In the genomic region with DNA sequence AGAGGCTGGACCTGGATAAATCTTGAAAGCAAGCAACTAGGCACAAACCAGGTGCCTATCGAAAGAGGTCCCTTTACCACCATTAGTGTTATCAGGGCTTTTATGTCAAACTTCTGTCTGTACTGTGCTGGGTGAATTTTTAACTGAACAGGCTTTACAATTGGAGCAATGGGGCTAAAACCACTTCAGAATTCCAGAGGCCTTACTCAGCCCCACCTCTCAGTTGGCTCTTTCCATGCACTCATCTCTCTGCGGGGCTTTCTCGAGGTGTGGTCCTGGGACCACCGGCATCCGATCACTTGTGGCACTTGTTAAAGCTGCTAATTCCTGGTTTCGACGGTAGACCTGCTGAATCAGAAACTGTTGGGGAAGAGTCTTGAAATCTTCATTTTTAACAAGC, we compare ENCODE assay signal across 14 cellular contexts.
DNase-seq lines count a peak whose midpoint lies in the region; ATAC-seq and TF ChIP-seq lines count a peak whose summit lies in the region.
"Had no signal": no experiment of that assay in that cellular context is flagged by ENCODE, and none has a peak within 500 bp of the region (broad histone marks: within the 10 kb centered on the region; RNA-seq: fewer than 3 reads in every experiment).

No MANE protein-coding gene starts in this region.

- H3K4me3 Mint-ChIP-seq in endodermal cell (no peak overlapping the region), nephron (peak overlapping the region in 1 of 3 experiments; percentile 12)
- H3K4me3 Mint-ChIP-seq: B cell, naive B cell had no signal

- no peak overlapping the region for H3K4me3 ChIP-seq in endodermal cell (ENCODE audit: low read length)
- H3K4me3 ChIP-seq in aorta (ENCODE audit: low read length in 2 of 2) = no peak overlapping the region
- no peak overlapping the region for H3K4me3 ChIP-seq in upper lobe of right lung

- H3K27me3 Mint-ChIP-seq in endodermal cell (ENCODE audit: insufficient read depth) (no peaks in the 10 kb centered on the region), nephron (ENCODE audit: low read depth) (no peaks in the 10 kb centered on the region)
- H3K27me3 Mint-ChIP-seq: naive B cell had no signal

- H3K9ac ChIP-seq in endodermal cell (ENCODE audit: extremely low read depth, low read length, poor library complexity, severe bottlenecking) = no peak overlapping the region

- intact Hi-C loops in aorta (cut with DNase I) (no loop called here), upper lobe of right lung (cut with DNase I) (no loop called here)

- peaks cover 11% of the 10 kb centered on the region for H3K4me1 ChIP-seq in endodermal cell (ENCODE audit: control insufficient read depth, insufficient read depth, low read length)
- H3K4me1 ChIP-seq in aorta (ENCODE audit: control insufficient read depth in 1 of 2, insufficient read depth in 2 of 2, low read length in 2 of 2) = peaks cover 0 to 1% of the 10 kb centered on the region in 2 donors
- no peaks in the 10 kb centered on the region for H3K4me1 ChIP-seq in upper lobe of right lung

- H3K27ac Mint-ChIP-seq in endodermal cell = peak overlapping the region; percentile 88
- H3K27ac Mint-ChIP-seq in nephron = peak overlapping the region; percentile 62 to 90 (median 90)
- H3K27ac Mint-ChIP-seq: activated T-helper 2 cell treated with anti-CD3 and anti-CD28 coated beads, Interferon-gamma antibody, Interleukin-2, Interleukin-4, amounts not matched to agents 10 μg/mL and 5 μg/mL and 100 μg/mL, durations not matched to agents 14 hours and 24 hours and 36 hours; B cell; naive B cell had no signal

- TF ChIP-seq CTCF in endodermal cell (conservative IDR thresholded peaks at IDR 0.05) = no peak
- no peak for TF ChIP-seq CTCF in nephron (IDR thresholded peaks at IDR 0.05; ENCODE audit: unreplicated experiment in 3 of 3)
- TF ChIP-seq CTCF in upper lobe of right lung (IDR thresholded peaks at IDR 0.05) = no peak

- ATAC-seq in HG03175 (IDR thresholded peaks at IDR 0.05; ENCODE audit: unreplicated experiment) (no peak), aorta (ENCODE audit: low FRiP score) (no peak), upper lobe of right lung (no peak)

- H3K36me3 Mint-ChIP-seq in endodermal cell (ENCODE audit: low read depth) (no peaks in the 10 kb centered on the region), nephron (ENCODE audit: low read depth) (peaks cover 6% of the 10 kb centered on the region)
- H3K36me3 Mint-ChIP-seq: naive B cell had no signal

- H3K9me3 Mint-ChIP-seq in endodermal cell (no peaks in the 10 kb centered on the region), nephron (no peaks in the 10 kb centered on the region)
- H3K9me3 Mint-ChIP-seq: activated T-helper 2 cell treated with anti-CD3 and anti-CD28 coated beads, Interferon-gamma antibody, Interleukin-2, Interleukin-4, amounts not matched to agents 10 μg/mL and 5 μg/mL and 100 μg/mL, durations not matched to agents 14 hours and 24 hours and 36 hours; naive B cell had no signal

- H3K9me3 ChIP-seq in endodermal cell (ENCODE audit: control insufficient read depth, low read length) = no peaks in the 10 kb centered on the region
- peaks cover 1% of the 10 kb centered on the region for H3K9me3 ChIP-seq in aorta (ENCODE audit: control insufficient read depth, low read length)
- no peaks in the 10 kb centered on the region for H3K9me3 ChIP-seq in upper lobe of right lung

- peaks cover 62% of the 10 kb centered on the region for H3K4me1 Mint-ChIP-seq in endodermal cell
- peaks cover 63% of the 10 kb centered on the region for H3K4me1 Mint-ChIP-seq in nephron
- H3K4me1 Mint-ChIP-seq: B cell, naive B cell had no signal

- no peak overlapping the region for H3K27ac ChIP-seq in endodermal cell (ENCODE audit: low read depth, low read length)
- no peak overlapping the region for H3K27ac ChIP-seq in aorta (ENCODE audit: low read depth in 1 of 2, low read length in 2 of 2)
- no peak overlapping the region for H3K27ac ChIP-seq in upper lobe of right lung

- peaks cover 30% of the 10 kb centered on the region for H3K36me3 ChIP-seq in endodermal cell (ENCODE audit: control insufficient read depth, insufficient read depth, low read length)
- H3K36me3 ChIP-seq in aorta (ENCODE audit: control insufficient read depth in 1 of 2, insufficient read depth in 2 of 2, low read length in 1 of 2) = no peaks in the 10 kb centered on the region
- H3K36me3 ChIP-seq in upper lobe of right lung = no peaks in the 10 kb centered on the region

- 21 to 52% methylated on average over 2 to 7 of the region's 7 CpGs for WGBS in endodermal cell (ENCODE audit: insufficient coverage in 1 of 2, insufficient read length in 1 of 2), 2 experiments
- 86 to 87% methylated on average over 7 of the region's 7 CpGs for WGBS in aorta, 2 donors

- DNase-seq in DMS53 (lab: John Stamatoyannopoulos, UW) (peak; percentile 75), NCI-H226 (peak; percentile 23), endodermal cell (peak; percentile 84), COLO829 (ENCODE audit: low spot score) (no peak), aorta (no peak), upper lobe of right lung (no peak)
- DNase-seq: activated CD4-positive, alpha-beta T cell treated with anti-CD3 and anti-CD28 coated beads, Interleukin-2, amount 50 U/mL, for 48 hours; effector memory CD4-positive, alpha-beta T cell; naive B cell; NCI-H2029 treated with DMSO at 0.1 percent for 48 hours had no signal

- H3K27me3 ChIP-seq in endodermal cell (ENCODE audit: control insufficient read depth, insufficient read depth, low read length, poor library complexity, severe bottlenecking) (no peaks in the 10 kb centered on the region), aorta (ENCODE audit: control insufficient read depth in 1 of 2, insufficient read depth in 2 of 2, low read length in 1 of 2) (no peaks in the 10 kb centered on the region), upper lobe of right lung (no peaks in the 10 kb centered on the region)

Comparison
In these comparisons a context has a peak if more than half of its experiments do, and no peak if none do; other contexts are left out.
1. DNase-seq: peak in DMS53 (single experiment), NCI-H226 (single experiment) and endodermal cell (single experiment); none in COLO829 (single experiment), aorta (0 of 2) and upper lobe of right lung (single experiment).